In genomic region chr17:49365667-49366066, GRCh38 we compare ENCODE assay signal across 8 cellular contexts.
A peak's percentile ranks its signal among the peaks of the same experiment; 100 is the strongest.
DNase-seq lines count a peak whose midpoint lies in the region; ATAC-seq and TF ChIP-seq lines count a peak whose summit lies in the region.

No MANE protein-coding gene starts in this region.

- POLR2A ChIA-PET in HEK293T (lab: Yijun Ruan, JAX): no interaction called here

- ATAC-seq in effector memory CD8-positive, alpha-beta T cell (replicated peaks): peak; percentile 12
- no peak for ATAC-seq in stimulated activated naive B cell treated with anti-CD40 and anti-IgM and Interleukin-4, amounts not matched to agents 10 μg/mL and 1 μg/mL and 100 μg/mL, for 72 hours (replicated peaks)
- no peak for ATAC-seq in HG02970 (IDR thresholded peaks at IDR 0.05; ENCODE audit: low FRiP score, unreplicated experiment)

- peaks cover 31 to 32% of the 10 kb centered on the region in 2 donors for H3K4me1 Mint-ChIP-seq in effector memory CD8-positive, alpha-beta T cell (ENCODE audit: low read depth in 2 of 2)
- peaks cover 12 to 38% of the 10 kb centered on the region in 2 donors for H3K4me1 Mint-ChIP-seq in stimulated activated naive B cell treated with anti-CD40 and anti-IgM and Interleukin-4, amounts not matched to agents 10 μg/mL and 1 μg/mL and 100 μg/mL, for 72 hours

- H3K4me3 Mint-ChIP-seq in effector memory CD8-positive, alpha-beta T cell: peak overlapping the region; percentile 49 to 65
- H3K4me3 Mint-ChIP-seq in stimulated activated naive B cell treated with anti-CD40 and anti-IgM and Interleukin-4, amounts not matched to agents 10 μg/mL and 1 μg/mL and 100 μg/mL, for 72 hours: no peak overlapping the region

- peak; percentile 31; the same call in 1 of the 3 replicates for TF ChIP-seq CTCF in GM12872 (IDR thresholded peaks at IDR 0.05; ENCODE audit: insufficient read depth, low read depth, low read length)

- no peaks in the 10 kb centered on the region for H3K27me3 Mint-ChIP-seq in effector memory CD8-positive, alpha-beta T cell
- no peaks in the 10 kb centered on the region for H3K27me3 Mint-ChIP-seq in stimulated activated naive B cell treated with anti-CD40 and anti-IgM and Interleukin-4, amounts not matched to agents 10 μg/mL and 1 μg/mL and 100 μg/mL, for 72 hours

- CTCF ChIA-PET in HEK293T (lab: Yijun Ruan, JAX): interaction anchor here (0.6 to 2.0 kb wide), 5 partner anchors 24 to 272 kb away, joined by 3 to 13 read pairs (median 6); no protein-coding TSS in a partner anchor

- H3K9me3 Mint-ChIP-seq in effector memory CD8-positive, alpha-beta T cell: no peaks in the 10 kb centered on the region
- no peaks in the 10 kb centered on the region for H3K9me3 Mint-ChIP-seq in stimulated activated naive B cell treated with anti-CD40 and anti-IgM and Interleukin-4, amounts not matched to agents 10 μg/mL and 1 μg/mL and 100 μg/mL, for 72 hours

- peak overlapping the region in 1 of 2 donors; percentile 62 for H3K27ac Mint-ChIP-seq in effector memory CD8-positive, alpha-beta T cell
- peak overlapping the region; percentile 86 for H3K27ac Mint-ChIP-seq in stimulated activated naive B cell treated with anti-CD40 and anti-IgM and Interleukin-4, amounts not matched to agents 10 μg/mL and 1 μg/mL and 100 μg/mL, for 72 hours

- DNase-seq in AG20443 (ENCODE audit: low spot score) (peak; percentile 32), RKO (ENCODE audit: low spot score) (peak; percentile 68), NOMO-1 (lab: John Stamatoyannopoulos, UW; ENCODE audit: unreplicated experiment in 2 of 2) (no peak), HEK293T (ENCODE audit: extremely low spot score) (no peak)
- peak; percentile 38 to 42 (median 39) for DNase-seq in effector memory CD8-positive, alpha-beta T cell
- no peak for DNase-seq in stimulated activated naive B cell treated with anti-CD40 and anti-IgM and Interleukin-4, amounts not matched to agents 10 μg/mL and 1 μg/mL and 100 μg/mL, for 72 hours

- peaks cover 22% of the 10 kb centered on the region for H3K36me3 Mint-ChIP-seq in effector memory CD8-positive, alpha-beta T cell (ENCODE audit: insufficient read depth)
- peaks cover 0 to 8% of the 10 kb centered on the region in 2 donors for H3K36me3 Mint-ChIP-seq in stimulated activated naive B cell treated with anti-CD40 and anti-IgM and Interleukin-4, amounts not matched to agents 10 μg/mL and 1 μg/mL and 100 μg/mL, for 72 hours

TF ChIP-seq in HEK293T, 16 proteins besides CTCF, POLR2A, EP300 and RAD21:
- TF ChIP-seq TARDBP (IDR thresholded peaks at IDR 0.05) (no peak), ELF4 (IDR thresholded peaks at IDR 0.05) (no peak), HDGF (IDR thresholded peaks at IDR 0.05; ENCODE audit: borderline replicate concordance) (no peak), SUZ12 (IDR thresholded peaks at IDR 0.05) (no peak), L3MBTL2 (conservative IDR thresholded peaks at IDR 0.05) (no peak), CTBP1 (IDR thresholded peaks at IDR 0.05; ENCODE audit: borderline replicate concordance) (no peak), NFRKB (IDR thresholded peaks at IDR 0.05) (no peak), LEF1 (IDR thresholded peaks at IDR 0.05; ENCODE audit: borderline replicate concordance) (no peak)

Comparison
In these comparisons a context has a peak if more than half of its experiments do, and no peak if none do; other contexts are left out.
1. DNase-seq: peak in AG20443 (single experiment), RKO (single experiment) and effector memory CD8-positive, alpha-beta T cell (3 of 3); none in stimulated activated naive B cell treated with anti-CD40 and anti-IgM and Interleukin-4, amounts not matched to agents 10 μg/mL and 1 μg/mL and 100 μg/mL, for 72 hours (single experiment), NOMO-1 (0 of 2) and HEK293T (single experiment).
2. H3K4me3 Mint-ChIP-seq: peak in effector memory CD8-positive, alpha-beta T cell (2 of 2); none in stimulated activated naive B cell treated with anti-CD40 and anti-IgM and Interleukin-4, amounts not matched to agents 10 μg/mL and 1 μg/mL and 100 μg/mL, for 72 hours (0 of 2).